Comparison of ENCODE assay signal across 10 cellular contexts in genomic region chr1:66439028-66439427, GRCh38.
DNase-seq lines count a peak whose midpoint lies in the region; ATAC-seq and TF ChIP-seq lines count a peak whose summit lies in the region.
"Had no signal": no experiment of that assay in that cellular context is flagged by ENCODE, and none has a peak within 500 bp of the region (broad histone marks: within the 10 kb centered on the region; RNA-seq: fewer than 3 reads in every experiment).

No MANE protein-coding gene starts in this region.

- peak; percentile 68 for ATAC-seq in GM18508 (IDR thresholded peaks at IDR 0.05; ENCODE audit: insufficient read depth, unreplicated experiment)
- no peak for ATAC-seq in CD4-positive, alpha-beta T cell (ENCODE audit: poor library complexity)

- H3K27me3 ChIP-seq in CD4-positive, alpha-beta T cell (ENCODE audit: control insufficient read depth, insufficient read depth, low read length): no peaks in the 10 kb centered on the region

- H3K27me3 Mint-ChIP-seq in CD4-positive, alpha-beta T cell: no peaks in the 10 kb centered on the region

- no peak overlapping the region for H3K27ac ChIP-seq in CD4-positive, alpha-beta T cell (ENCODE audit: low read depth, low read length)
- H3K27ac ChIP-seq: KMS-11, thoracic aorta had no signal

- H3K9me3 Mint-ChIP-seq in CD4-positive, alpha-beta T cell: no peaks in the 10 kb centered on the region

- no peak overlapping the region for H3K27ac Mint-ChIP-seq in CD4-positive, alpha-beta T cell

- H3K4me3 Mint-ChIP-seq in CD4-positive, alpha-beta T cell: no peak overlapping the region

- no peak overlapping the region for H3K4me3 ChIP-seq in fibroblast of the aortic adventitia (ENCODE audit: low read depth, low read length)
- H3K4me3 ChIP-seq: thoracic aorta had no signal

- H3K4me1 Mint-ChIP-seq in CD4-positive, alpha-beta T cell (ENCODE audit: low read depth): peaks cover 9% of the 10 kb centered on the region

- CTCF ChIA-PET in CD4-positive, alpha-beta T cell (lab: Charles Lee): no interaction called here

- DNase-seq in HCEC 1CT (peak; percentile 84), NAMALWA (ENCODE audit: low spot score) (peak; percentile 19), fibroblast of the aortic adventitia (ENCODE audit: low read depth) (peak; percentile 34), cerebellar cortex (ENCODE audit: low spot score) (no peak), DMS 273 treated with DMSO at 0.1 percent for 48 hours (lab: John Stamatoyannopoulos, UW) (no peak)
- no peak for DNase-seq in CD4-positive, alpha-beta T cell
- DNase-seq in stimulated activated CD4-positive, alpha-beta T cell treated with anti-CD3 and anti-CD28 coated beads, Interleukin-4, amount 100 ng/mL, for 24 hours: no peak

- POLR2A ChIA-PET in CD4-positive, alpha-beta T cell (lab: Charles Lee): no interaction called here

- TF ChIP-seq CTCF in fibroblast of the aortic adventitia (IDR thresholded peaks at IDR 0.05; ENCODE audit: insufficient read depth, low read length): no peak
- no peak for TF ChIP-seq CTCF in CD4-positive, alpha-beta T cell (IDR thresholded peaks at IDR 0.05)

- no peaks in the 10 kb centered on the region for H3K36me3 Mint-ChIP-seq in CD4-positive, alpha-beta T cell (ENCODE audit: low read depth)

- H3K9me3 ChIP-seq in CD4-positive, alpha-beta T cell (ENCODE audit: control insufficient read depth, low read length): no peaks in the 10 kb centered on the region
- H3K9me3 ChIP-seq: thoracic aorta had no signal

- intact Hi-C loops in CD4-positive, alpha-beta T cell (cut with DNase I, micrococcal nuclease): no loop called here

Comparison
In these comparisons a context has a peak if more than half of its experiments do, and no peak if none do; other contexts are left out.
1. DNase-seq: peak in HCEC 1CT (single experiment), NAMALWA (single experiment) and fibroblast of the aortic adventitia (single experiment); none in CD4-positive, alpha-beta T cell (0 of 10), cerebellar cortex (single experiment), stimulated activated CD4-positive, alpha-beta T cell treated with anti-CD3 and anti-CD28 coated beads, Interleukin-4, amount 100 ng/mL, for 24 hours (single experiment) and DMS 273 treated with DMSO at 0.1 percent for 48 hours (single experiment).